ENCODE assay signal across 1 cellular context in the genomic region with DNA sequence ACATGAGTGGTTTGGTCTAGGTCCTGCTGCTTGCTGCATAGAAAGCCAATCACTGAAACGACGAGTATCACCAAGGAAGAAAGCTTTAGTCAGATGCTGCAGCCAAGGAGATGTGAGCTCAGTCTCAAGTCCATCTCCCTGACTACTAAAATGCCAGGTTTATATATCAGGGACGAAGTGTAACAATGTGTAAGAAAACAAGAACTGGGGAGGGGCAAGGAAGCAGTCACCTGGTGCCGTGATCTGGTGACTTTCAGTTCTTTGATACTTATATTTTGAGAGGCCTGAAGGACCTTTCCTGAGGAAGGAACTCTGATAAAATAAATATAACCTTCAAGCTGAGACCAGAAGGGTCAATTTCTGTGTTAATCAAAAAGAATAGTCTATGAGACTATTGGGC.
TF ChIP-seq lines count a peak whose summit lies in the region.

No MANE protein-coding gene starts in this region.

TF ChIP-seq in endothelial cell of umbilical vein, 7 proteins besides CTCF, POLR2A, EP300 and RAD21:
- TF ChIP-seq GATA2 (IDR thresholded peaks at IDR 0.05; ENCODE audit: insufficient read depth, insufficient read length, low read depth, low read length) (no peak), MYC (IDR thresholded peaks at IDR 0.05; ENCODE audit: low read depth, low read length) (no peak), JUN (IDR thresholded peaks at IDR 0.05; ENCODE audit: borderline replicate concordance, insufficient read depth, insufficient read length, low read depth) (no peak), FOS (IDR thresholded peaks at IDR 0.05; ENCODE audit: borderline replicate concordance, insufficient read depth, low read length) (no peak), POLR2AphosphoS5 (IDR thresholded peaks at IDR 0.05; ENCODE audit: insufficient read depth, low read depth, low read length) (no peak), EZH2 (IDR thresholded peaks at IDR 0.05; ENCODE audit: borderline replicate concordance, low read depth, low read length, severe bottlenecking) (no peak)
- TF ChIP-seq, protein P1, sequence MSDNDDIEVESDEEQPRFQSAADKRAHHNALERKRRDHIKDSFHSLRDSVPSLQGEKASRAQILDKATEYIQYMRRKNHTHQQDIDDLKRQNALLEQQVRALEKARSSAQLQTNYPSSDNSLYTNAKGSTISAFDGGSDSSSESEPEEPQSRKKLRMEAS (IDR thresholded peaks at IDR 0.05; ENCODE audit: insufficient read depth, insufficient read length): no peak
